ENCODE assay signal across 10 cellular contexts in the genomic region with DNA sequence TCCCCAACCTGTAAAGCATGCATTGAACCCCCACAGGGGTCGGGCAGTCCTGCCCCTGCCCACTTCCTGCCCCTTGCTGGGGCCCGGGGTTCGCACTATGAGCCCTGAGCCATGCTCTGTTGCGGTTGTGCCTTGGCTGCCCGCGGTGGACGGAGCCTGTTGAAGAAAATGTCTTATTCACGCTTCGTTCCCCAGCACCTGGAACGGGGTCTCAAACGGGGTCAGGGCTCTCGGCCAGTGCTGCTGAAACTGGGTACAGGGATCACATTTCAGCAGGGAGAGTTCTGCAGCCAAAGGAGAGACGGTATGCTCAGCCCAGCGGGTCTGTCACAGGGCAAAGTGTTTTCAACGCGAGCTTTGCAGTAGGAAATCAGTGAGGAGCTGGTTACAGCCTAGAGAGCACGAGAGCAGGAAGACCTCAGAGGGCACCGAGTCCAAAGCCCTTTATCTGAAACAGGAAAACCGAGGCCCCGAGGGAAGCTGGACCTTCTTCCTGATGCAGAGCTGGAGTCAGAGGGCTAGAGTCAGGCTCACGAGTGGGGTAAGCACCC. TPM values are rescaled to one million over a fixed set of nuclear protein-coding genes. Genes with fewer than 3 reads are reported as not detected.
DNase-seq lines count a peak whose midpoint lies in the region; ATAC-seq and TF ChIP-seq lines count a peak whose summit lies in the region.
"Had no signal": no experiment of that assay in that cellular context is flagged by ENCODE, and none has a peak within 500 bp of the region (broad histone marks: within the 10 kb centered on the region; RNA-seq: fewer than 3 reads in every experiment).

No MANE protein-coding gene starts in this region.

- peaks cover 0 to 4% (median 0%) of the 10 kb centered on the region in 5 donors for H3K36me3 Mint-ChIP-seq in naive thymus-derived CD4-positive, alpha-beta T cell
- no peaks in the 10 kb centered on the region for H3K36me3 Mint-ChIP-seq in activated T-helper 1 cell treated with anti-CD3 and anti-CD28 coated beads, Interleukin-12 subunit alpha, Interleukin-12 subunit beta, Interleukin-2, Interleukin-4 antibody, amounts not matched to agents 30 ng/mL and 10 ng/mL and 1 ng/mL, durations not matched to agents 14 hours and 24 hours and 36 hours (ENCODE audit: low read depth)

- peaks cover 0 to 11% (median 9%) of the 10 kb centered on the region in 7 donors for H3K4me1 Mint-ChIP-seq in naive thymus-derived CD4-positive, alpha-beta T cell
- peaks cover 11% of the 10 kb centered on the region for H3K4me1 Mint-ChIP-seq in activated T-helper 1 cell treated with anti-CD3 and anti-CD28 coated beads, Interleukin-12 subunit alpha, Interleukin-12 subunit beta, Interleukin-2, Interleukin-4 antibody, amounts not matched to agents 30 ng/mL and 10 ng/mL and 1 ng/mL, durations not matched to agents 14 hours and 24 hours and 36 hours (ENCODE audit: low read depth)

- H3K27me3 ChIP-seq in AG04450 (ENCODE audit: control insufficient read depth, insufficient read depth, low read length) (no peaks in the 10 kb centered on the region), NT2/D1 (ENCODE audit: insufficient read depth, insufficient read length) (no peaks in the 10 kb centered on the region)
- H3K27me3 ChIP-seq in naive thymus-derived CD4-positive, alpha-beta T cell (ENCODE audit: control insufficient read depth in 2 of 2, insufficient read depth in 2 of 2, low read length in 2 of 2), result no peaks in the 10 kb centered on the region

- TF ChIP-seq CTCF in AG04450 (IDR thresholded peaks at IDR 0.05; ENCODE audit: low read depth, low read length), result no peak
- no peak for TF ChIP-seq CTCF in epithelial cell of proximal tubule (conservative IDR thresholded peaks at IDR 0.05; ENCODE audit: low read depth, low read length)

- peaks cover 0 to 3% (median 0%) of the 10 kb centered on the region in 5 donors for H3K27me3 Mint-ChIP-seq in naive thymus-derived CD4-positive, alpha-beta T cell
- peaks cover 6% of the 10 kb centered on the region for H3K27me3 Mint-ChIP-seq in activated T-helper 1 cell treated with anti-CD3 and anti-CD28 coated beads, Interleukin-12 subunit alpha, Interleukin-12 subunit beta, Interleukin-2, Interleukin-4 antibody, amounts not matched to agents 30 ng/mL and 10 ng/mL and 1 ng/mL, durations not matched to agents 14 hours and 24 hours and 36 hours (ENCODE audit: insufficient read depth)

- peak overlapping the region; percentile 52 for H3K27ac ChIP-seq in AG04450 (ENCODE audit: low read depth, low read length)
- H3K27ac ChIP-seq in naive thymus-derived CD4-positive, alpha-beta T cell (ENCODE audit: low read depth, low read length), result no peak overlapping the region

- peaks cover 13% of the 10 kb centered on the region for H3K4me1 ChIP-seq in NT2/D1 (ENCODE audit: insufficient read depth, insufficient read length)
- no peaks in the 10 kb centered on the region for H3K4me1 ChIP-seq in naive thymus-derived CD4-positive, alpha-beta T cell (ENCODE audit: control insufficient read depth in 2 of 2, insufficient read depth in 2 of 2, low read length in 2 of 2)

- H3K27ac Mint-ChIP-seq in naive thymus-derived CD4-positive, alpha-beta T cell, result peak overlapping the region in 3 of 9 donors; percentile 52 to 69 (median 62)
- H3K27ac Mint-ChIP-seq in activated T-helper 1 cell treated with anti-CD3 and anti-CD28 coated beads, Interleukin-12 subunit alpha, Interleukin-12 subunit beta, Interleukin-2, Interleukin-4 antibody, amounts not matched to agents 30 ng/mL and 10 ng/mL and 1 ng/mL, durations not matched to agents 14 hours and 24 hours and 36 hours, result no peak overlapping the region

- H3K9me3 ChIP-seq in AG04450 (ENCODE audit: control insufficient read depth, insufficient read depth, low read length) (no peaks in the 10 kb centered on the region; the same call in 1 of the 2 replicates), NT2/D1 (ENCODE audit: insufficient read depth, low read length) (no peaks in the 10 kb centered on the region)
- H3K9me3 ChIP-seq in naive thymus-derived CD4-positive, alpha-beta T cell (ENCODE audit: control insufficient read depth in 2 of 3, low read length in 3 of 3), result no peaks in the 10 kb centered on the region

- H3K4me3 ChIP-seq in AG04450 (ENCODE audit: low read depth, low read length), result no peak overlapping the region
- no peak overlapping the region for H3K4me3 ChIP-seq in NT2/D1 (ENCODE audit: insufficient read length, low read depth)
- peak overlapping the region; percentile 33 for H3K4me3 ChIP-seq in epithelial cell of proximal tubule (ENCODE audit: low read depth, low read length)
- no peak overlapping the region for H3K4me3 ChIP-seq in naive thymus-derived CD4-positive, alpha-beta T cell (ENCODE audit: low read length)

- H3K9ac ChIP-seq in NT2/D1 (ENCODE audit: insufficient read length, low read depth), result peak overlapping the region; percentile 38

- no peaks in the 10 kb centered on the region for H3K36me3 ChIP-seq in NT2/D1 (ENCODE audit: insufficient read depth, insufficient read length, low read length)
- H3K36me3 ChIP-seq in naive thymus-derived CD4-positive, alpha-beta T cell (ENCODE audit: control insufficient read depth in 2 of 3, insufficient read depth in 3 of 3, low read length in 3 of 3), result no peaks in the 10 kb centered on the region

- peaks cover 0 to 14% (median 0%) of the 10 kb centered on the region in 11 donors for H3K9me3 Mint-ChIP-seq in naive thymus-derived CD4-positive, alpha-beta T cell
- H3K9me3 Mint-ChIP-seq in activated T-helper 1 cell treated with anti-CD3 and anti-CD28 coated beads, Interleukin-12 subunit alpha, Interleukin-12 subunit beta, Interleukin-2, Interleukin-4 antibody, amounts not matched to agents 30 ng/mL and 10 ng/mL and 1 ng/mL, durations not matched to agents 14 hours and 24 hours and 36 hours, result no peaks in the 10 kb centered on the region

- POLR2A ChIA-PET in AG04450 (lab: Yijun Ruan, JAX), result interaction anchor here (1.1 to 1.9 kb wide), 3 partner anchors 46 to 143 kb away, joined by 3 to 8 read pairs (median 5); partner anchors contain the start of gene AFAP1
- POLR2A ChIA-PET in naive thymus-derived CD4-positive, alpha-beta T cell (lab: Charles Lee), result interaction anchor here (0.7 to 1.5 kb wide), 2 partner anchors 158 to 182 kb away, joined by 3 to 4 read pairs; no protein-coding TSS in a partner anchor

- H3K4me3 Mint-ChIP-seq in naive thymus-derived CD4-positive, alpha-beta T cell, result peak overlapping the region in 7 of 10 donors; percentile 24 to 69 (median 61)
- H3K4me3 Mint-ChIP-seq in activated T-helper 1 cell treated with anti-CD3 and anti-CD28 coated beads, Interleukin-12 subunit alpha, Interleukin-12 subunit beta, Interleukin-2, Interleukin-4 antibody, amounts not matched to agents 30 ng/mL and 10 ng/mL and 1 ng/mL, durations not matched to agents 14 hours and 24 hours and 36 hours, result no peak overlapping the region

- CTCF ChIA-PET in AG04450 (lab: Charles Lee), result interaction anchor here (0.6 to 7.3 kb wide), 11 partner anchors 12 to 651 kb away, joined by 3 to 164 read pairs (median 6); partner anchors contain the start of gene AFAP1
- CTCF ChIA-PET in naive thymus-derived CD4-positive, alpha-beta T cell (lab: Charles Lee), result interaction anchor here (0.7 to 5.6 kb wide), 11 partner anchors 8 to 224 kb away, joined by 3 to 62 read pairs (median 4); partner anchors contain the start of gene AFAP1

- intact Hi-C loops in naive thymus-derived CD4-positive, alpha-beta T cell (cut with micrococcal nuclease), result loop anchor here in 1 of 2 donors (2.0 to 5.0 kb wide), 2 partner anchors 121 to 794 kb away; partner anchors contain the start of gene SORCS2
- intact Hi-C loops in activated T-helper 1 cell treated with anti-CD3 and anti-CD28 coated beads, Interleukin-12 subunit alpha, Interleukin-12 subunit beta, Interleukin-2, Interleukin-4 antibody, amounts not matched to agents 30 ng/mL and 10 ng/mL and 1 ng/mL, durations not matched to agents 14 hours and 24 hours and 36 hours (cut with micrococcal nuclease), result loop anchor here (1.0 to 5.0 kb wide), 3 partner anchors 13 to 794 kb away; partner anchors contain the start of genes AFAP1 and SORCS2

- no peak for ATAC-seq in naive thymus-derived CD4-positive, alpha-beta T cell
- ATAC-seq in GM19463 (IDR thresholded peaks at IDR 0.05; ENCODE audit: unreplicated experiment), result no peak
- ATAC-seq: PC-3 had no signal

- no peak for DNase-seq in AG04450 (ENCODE audit: low read depth, low spot score)
- DNase-seq in NT2/D1 (ENCODE audit: low read depth, low spot score), result no peak
- DNase-seq in epithelial cell of proximal tubule (ENCODE audit: low read depth), result no peak
- DNase-seq in naive thymus-derived CD4-positive, alpha-beta T cell, result no peak
- DNase-seq in activated CD8-positive, alpha-beta memory T cell treated with anti-CD3 and anti-CD28 coated beads for 24 hours, result no peak
- DNase-seq in midbrain (lab: John Stamatoyannopoulos, UW), result no peak
- no peak for DNase-seq in activated T-helper 1 cell treated with anti-CD3 and anti-CD28 coated beads, Interleukin-12 subunit alpha, Interleukin-12 subunit beta, Interleukin-2, Interleukin-4 antibody, amounts not matched to agents 30 ng/mL and 10 ng/mL and 1 ng/mL, durations not matched to agents 14 hours and 24 hours and 36 hours (ENCODE audit: low spot score)
- DNase-seq: naive B cell, PC-3 had no signal

RNA-seq across cellular contexts. Expression of gene AFAP1, which starts 46.3 kb away (rescaled TPM):
- 57.9 and 61.7 TPM in 2 replicates for polyA plus RNA-seq in AG04450 (2011; rRNA removed)
- 77.9 and 84.3 TPM in 2 replicates for polyA minus RNA-seq in AG04450 (2011; rRNA and poly(A)+ RNA removed)
- 24.3 and 26.2 TPM in 2 replicates for total RNA-seq in epithelial cell of proximal tubule
- total RNA-seq in naive thymus-derived CD4-positive, alpha-beta T cell, result 10 to 100 TPM in 3 of 5 experiments, 1 to 10 TPM in 2; 8.6 to 27.2 (median 13.3) TPM
- polyA plus RNA-seq in naive thymus-derived CD4-positive, alpha-beta T cell, result 1 to 10 TPM; 2.2 to 7.4 TPM
- 48.3 and 48.4 TPM in 2 replicates for total RNA-seq in activated T-helper 1 cell treated with anti-CD3 and anti-CD28 coated beads, Interleukin-12 subunit alpha, Interleukin-12 subunit beta, Interleukin-2, Interleukin-4 antibody, amounts not matched to agents 30 ng/mL and 10 ng/mL and 1 ng/mL, durations not matched to agents 14 hours and 24 hours and 36 hours
